ENCODE assay signal across 10 cellular contexts in the genomic region with DNA sequence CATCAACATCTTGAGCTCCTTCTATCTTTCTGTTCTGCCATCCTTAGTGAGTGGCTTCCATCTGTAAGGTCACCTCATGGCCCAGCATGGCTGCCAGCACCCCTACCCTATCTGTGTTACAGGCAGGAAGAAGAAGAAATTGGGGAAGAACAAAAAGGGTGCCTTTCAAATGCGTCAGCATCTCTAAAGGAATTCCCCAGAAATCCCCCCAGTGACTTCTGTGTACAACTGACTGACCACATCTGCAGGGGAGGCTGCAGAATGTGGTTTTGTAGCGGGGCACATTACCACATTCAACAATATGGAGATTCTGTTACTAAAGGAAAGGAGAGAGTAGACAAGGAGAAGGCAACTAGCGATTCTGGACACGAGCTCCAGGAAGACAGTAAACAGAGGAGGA. TPM values are rescaled to one million over a fixed set of nuclear protein-coding genes. Genes with fewer than 3 reads are reported as not detected.
DNase-seq lines count a peak whose midpoint lies in the region; ATAC-seq, FAIRE-seq and TF ChIP-seq lines count a peak whose summit lies in the region.
"Had no signal": no experiment of that assay in that cellular context is flagged by ENCODE, and none has a peak within 500 bp of the region (broad histone marks: within the 10 kb centered on the region; RNA-seq: fewer than 3 reads in every experiment).

No MANE protein-coding gene starts in this region.

- H3K4me1 ChIP-seq in prostate gland (replicated peaks) (no peaks in the 10 kb centered on the region), H9 (ENCODE audit: insufficient read depth, low read length) (no peaks in the 10 kb centered on the region; the same call in none of the 2 replicates)

- no peaks in the 10 kb centered on the region for H4K20me1 ChIP-seq in H9 (ENCODE audit: control insufficient read depth, insufficient read depth, insufficient read length)

- no peak overlapping the region for H3T11ph ChIP-seq in H9 (ENCODE audit: low read length)

- no peaks in the 10 kb centered on the region for H3K79me2 ChIP-seq in H9 (ENCODE audit: insufficient read depth, low read length)

- no peak overlapping the region for H3K4me3 ChIP-seq in prostate gland
- H3K4me3 ChIP-seq: heart right ventricle had no signal

- TF ChIP-seq POLR2A in GM12891 (IDR thresholded peaks at IDR 0.05; ENCODE audit: low read depth, low read length) (peak; percentile 56; the same call in 1 of the 2 replicates), prostate gland (IDR thresholded peaks at IDR 0.05) (no peak)

- H3K27ac ChIP-seq in prostate gland (no peak overlapping the region), H9 (ENCODE audit: insufficient read length, low read depth, low read length) (no peak overlapping the region)
- H3K27ac ChIP-seq: heart right ventricle had no signal

- no peak overlapping the region for H3K14ac ChIP-seq in H9 (ENCODE audit: insufficient read depth, low read length)

- H4K91ac ChIP-seq in H9 (ENCODE audit: insufficient read length, low read depth, low read length): no peak overlapping the region

- no peak overlapping the region for H2BK5ac ChIP-seq in H9 (ENCODE audit: insufficient read length, low read length)

- no peak overlapping the region for H3K4ac ChIP-seq in H9 (ENCODE audit: low read depth, low read length)

- H3K9me3 Mint-ChIP-seq in H9: no peaks in the 10 kb centered on the region; a peak in 1 of 5 replicates

- no peaks in the 10 kb centered on the region for H3K36me3 Mint-ChIP-seq in H9 (ENCODE audit: insufficient read depth in 1 of 3, low read depth in 3 of 3)

- H3K4me1 Mint-ChIP-seq in H9: peaks cover 23 to 28% of the 10 kb centered on the region in 2 experiments

- H4K5ac ChIP-seq in H9 (ENCODE audit: insufficient read length, low read depth, low read length): no peak overlapping the region

- no peak overlapping the region for H3K4me3 Mint-ChIP-seq in H9

- H4K8ac ChIP-seq in H9 (replicated peaks; ENCODE audit: insufficient read length, low read depth, low read length): no peak overlapping the region

- peak; percentile 79 for FAIRE-seq in GM12891 (lab: Jason Lieb, UNC)

- H3K27me3 Mint-ChIP-seq in H9 (ENCODE audit: low read depth): peaks cover 3% of the 10 kb centered on the region

- no peaks in the 10 kb centered on the region for H3K23me2 ChIP-seq in H9 (ENCODE audit: insufficient read length, low read depth, low read length, poor library complexity, severe bottlenecking)

- H3K79me1 ChIP-seq in H9 (ENCODE audit: insufficient read depth, low read depth, low read length, poor library complexity, severe bottlenecking): no peaks in the 10 kb centered on the region

- no peaks in the 10 kb centered on the region for H3K27me3 ChIP-seq in prostate gland (replicated peaks; ENCODE audit: insufficient read depth)
- H3K27me3 ChIP-seq in H9 (ENCODE audit: insufficient read depth, low read length): no peaks in the 10 kb centered on the region
- H3K27me3 ChIP-seq: heart right ventricle had no signal

- no peaks in the 10 kb centered on the region for H3K36me3 ChIP-seq in prostate gland
- H3K36me3 ChIP-seq: heart right ventricle had no signal

- ATAC-seq in GM21619 (IDR thresholded peaks at IDR 0.05; ENCODE audit: unreplicated experiment): peak; percentile 48
- ATAC-seq: heart right ventricle had no signal

- no peak overlapping the region for H3K23ac ChIP-seq in H9 (ENCODE audit: insufficient read length, low read depth, low read length)

- no peak overlapping the region for H2BK120ac ChIP-seq in H9 (ENCODE audit: low read depth, low read length, poor library complexity, severe bottlenecking)

- no peak overlapping the region for H2BK15ac ChIP-seq in H9 (ENCODE audit: low read depth, low read length)

- 80% methylated on average over 4 of the region's 4 CpGs for WGBS in prostate gland
- WGBS in H9 (ENCODE audit: extremely low coverage, insufficient read length, low lambda C conversion rate): no CpG with 5 or more reads among the region's 4 CpGs

- H3K27ac Mint-ChIP-seq in H9: peak overlapping the region in 1 of 3 experiments; percentile 77; a peak in 1 of 7 replicates

- no peak for TF ChIP-seq CTCF in prostate gland (IDR thresholded peaks at IDR 0.05)
- no peak for TF ChIP-seq CTCF in H9 (conservative IDR thresholded peaks at IDR 0.05)

- no peak overlapping the region for H3K9ac ChIP-seq in H9 (ENCODE audit: extremely low read depth, insufficient read length, low read length)

- no peak overlapping the region for H3K18ac ChIP-seq in H9 (ENCODE audit: insufficient read length, low read depth, low read length)

- DNase-seq in GM12891 (ENCODE audit: insufficient read length, low spot score) (no peak), NCI-H226 (peak; percentile 27), germinal center (ENCODE audit: low spot score) (peak; percentile 48), prostate gland (ENCODE audit: low spot score) (no peak), H9 (no peak), NCI-H524 treated with DMSO at 0.1 percent for 48 hours (lab: John Stamatoyannopoulos, UW) (no peak), NOMO-1 (lab: John Stamatoyannopoulos, UW; ENCODE audit: unreplicated experiment in 2 of 2) (no peak)
- DNase-seq: heart right ventricle, NCI-H1092 had no signal

- H2BK20ac ChIP-seq in H9 (ENCODE audit: low read depth, low read length, poor library complexity, severe bottlenecking): no peak overlapping the region

- intact Hi-C loops in prostate gland (cut with DNase I): loop anchor here (10.0 kb wide), 2 partner anchors 1143 to 1413 kb away; no protein-coding TSS in a partner anchor

- no peak overlapping the region for H2AFZ ChIP-seq in H9 (ENCODE audit: low read length)

- no peak overlapping the region for H3K56ac ChIP-seq in H9 (ENCODE audit: insufficient read length, low read depth, low read length)

- H3K4me2 ChIP-seq in H9 (ENCODE audit: insufficient read depth, insufficient read length, low read length): no peak overlapping the region

- H3K9me3 ChIP-seq in prostate gland (no peaks in the 10 kb centered on the region), H9 (ENCODE audit: control insufficient read depth, low read depth, low read length) (no peaks in the 10 kb centered on the region)
- H3K9me3 ChIP-seq: heart right ventricle had no signal

- H2AK5ac ChIP-seq in H9 (ENCODE audit: insufficient read length, low read length): no peak overlapping the region

- H2BK12ac ChIP-seq in H9 (ENCODE audit: insufficient read length, low read depth, low read length): no peak overlapping the region

TF ChIP-seq in GM12891, 5 proteins besides CTCF, POLR2A, EP300 and RAD21:
- TF ChIP-seq SPI1 (IDR thresholded peaks at IDR 0.05; ENCODE audit: low read depth, low read length) (peak; percentile 59), TAF1 (IDR thresholded peaks at IDR 0.05; ENCODE audit: low read depth, low read length) (peak; percentile 56; the same call in 1 of the 2 replicates), PAX5 (IDR thresholded peaks at IDR 0.05; ENCODE audit: insufficient read depth, low read length, severe bottlenecking) (no peak), POU2F2 (IDR thresholded peaks at IDR 0.05; ENCODE audit: low read depth, low read length) (peak; percentile 90)
TF ChIP-seq in GM12891: peak in this region for 3.

RNA-seq across cellular contexts. Expression of a gene that starts 40.1 kb away (rescaled TPM):
- 25.7 TPM for polyA plus RNA-seq in GM12891 (2012; ENCODE audit: low read depth, missing spikeins)
- total RNA-seq in prostate gland (10 to 100 TPM; 47.0 to 64.4 TPM), H9 (2021) (30.1 and 32.8 TPM in 2 replicates)

RNA-seq across cellular contexts. Expression of a gene that starts 40.5 kb away (rescaled TPM):
- 570 TPM for polyA plus RNA-seq in GM12891 (2012; ENCODE audit: low read depth, missing spikeins)
- total RNA-seq in prostate gland (100 to 1,000 TPM in 1 of 2 donors, 10 to 100 TPM in 1; 67.7 to 126 TPM), H9 (2021) (142 and 147 TPM in 2 replicates)

Comparison
In these comparisons a context has a peak if more than half of its experiments do, and no peak if none do; other contexts are left out.
1. DNase-seq: peak in NCI-H226 (single experiment) and germinal center (single experiment); none in GM12891 (single experiment), prostate gland (single experiment), H9 (single experiment), NCI-H524 treated with DMSO at 0.1 percent for 48 hours (single experiment) and NOMO-1 (0 of 2).